Comparison of ENCODE assay signal across 1 cellular context in genomic region chr11:24759742-24760141, GRCh38.
TF ChIP-seq lines count a peak whose summit lies in the region.

No MANE protein-coding gene starts in this region.

TF ChIP-seq in WTC11, 78 proteins besides CTCF, POLR2A, EP300 and RAD21 (continued from another document):
- TF ChIP-seq AR (CRISPR knock-in tag; IDR thresholded peaks at IDR 0.05) (no peak), EMX1 (CRISPR knock-in tag; IDR thresholded peaks at IDR 0.05) (no peak)
